Comparison of ENCODE assay signal across 1 cellular context in the genomic region with DNA sequence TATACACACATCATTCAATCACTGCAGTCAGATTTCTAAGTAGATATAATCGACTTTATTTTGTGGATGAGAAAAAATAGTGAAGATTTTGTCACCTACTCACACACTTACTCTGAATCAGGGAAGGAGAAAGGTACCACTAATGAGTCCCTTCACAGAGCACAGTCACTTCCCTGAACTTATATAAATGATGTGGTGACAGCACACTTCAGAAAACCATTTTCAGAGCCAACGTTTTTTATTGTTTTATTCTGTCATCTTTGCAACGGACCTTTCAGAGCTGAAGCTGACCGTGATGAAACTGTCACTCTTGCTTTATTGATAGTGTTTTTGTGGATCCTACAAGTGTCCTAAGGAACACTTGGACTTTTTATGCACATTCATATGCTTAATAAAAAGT.
TF ChIP-seq lines count a peak whose summit lies in the region.

No MANE protein-coding gene starts in this region.

TF ChIP-seq in neural cell, 6 proteins besides CTCF, POLR2A, EP300 and RAD21 (continued from another document):
- no peak for TF ChIP-seq EZH2 (IDR thresholded peaks at IDR 0.05; ENCODE audit: borderline replicate concordance, insufficient read depth, low read length, poor library complexity, severe bottlenecking)
